ENCODE assay signal across 21 cellular contexts in genomic region chr5:53256746-53257145, GRCh38.
A peak's percentile ranks its signal among the peaks of the same experiment; 100 is the strongest.
DNase-seq lines count a peak whose midpoint lies in the region; ATAC-seq, FAIRE-seq and TF ChIP-seq lines count a peak whose summit lies in the region.
"Had no signal": no experiment of that assay in that cellular context is flagged by ENCODE, and none has a peak within 500 bp of the region (broad histone marks: within the 10 kb centered on the region; RNA-seq: fewer than 3 reads in every experiment).

No MANE protein-coding gene starts in this region.

- peaks cover 2 to 7% of the 10 kb centered on the region in 2 donors for H3K27me3 Mint-ChIP-seq in CD8-positive, alpha-beta memory T cell
- H3K27me3 Mint-ChIP-seq: type B pancreatic cell had no signal

- TF ChIP-seq RAD21 in K562 (CRISPR knock-in tag; conservative IDR thresholded peaks at IDR 0.05 in 1 of 2, IDR thresholded peaks at IDR 0.05 in 1 of 2): no peak

- H3K36me3 ChIP-seq in K562 (ENCODE audit: control insufficient read depth, insufficient read depth, low read length) (no peaks in the 10 kb centered on the region), right atrium auricular region (no peaks in the 10 kb centered on the region)
- H3K36me3 ChIP-seq in CD8-positive, alpha-beta memory T cell (ENCODE audit: insufficient read depth, low read length): no peaks in the 10 kb centered on the region

- H3K27ac Mint-ChIP-seq in CD8-positive, alpha-beta memory T cell: no peak overlapping the region
- H3K27ac Mint-ChIP-seq: activated T-helper 17 cell treated with anti-CD3 and anti-CD28 coated beads, Interleukin-2, amount 50 U/mL, for 72 hours; CD4-positive, alpha-beta memory T cell; endodermal cell; stimulated activated naive CD8-positive, alpha-beta T cell treated with anti-CD3 and anti-CD28 coated beads, Interleukin-15, amount 100 ng/mL, for 72 hours; type B pancreatic cell had no signal

- H3K4me1 Mint-ChIP-seq in CD8-positive, alpha-beta memory T cell: peaks cover 0 to 13% (median 4%) of the 10 kb centered on the region in 3 donors
- H3K4me1 Mint-ChIP-seq: activated T-helper 17 cell treated with anti-CD3 and anti-CD28 coated beads, Interleukin-2, amount 50 U/mL, for 72 hours; stimulated activated naive CD8-positive, alpha-beta T cell treated with anti-CD3 and anti-CD28 coated beads, Interleukin-15, amount 100 ng/mL, for 72 hours had no signal

- 4% methylated on average over 5 of the region's 5 CpGs for WGBS in K562 (ENCODE audit: insufficient coverage, low coverage, missing lambda C conversion rate)

- intact Hi-C loops in K562 (cut with micrococcal nuclease): no loop called here

- H3K9ac ChIP-seq in K562 (ENCODE audit: insufficient read depth in 1 of 2, low read depth in 2 of 2, low read length in 2 of 2): no peak overlapping the region

- H3K4me1 ChIP-seq in K562 (replicated peaks in 1 of 2; ENCODE audit: control insufficient read depth in 2 of 2, insufficient read depth in 2 of 2, low read length in 2 of 2): no peaks in the 10 kb centered on the region
- no peaks in the 10 kb centered on the region for H3K4me1 ChIP-seq in right atrium auricular region
- H3K4me1 ChIP-seq in CD8-positive, alpha-beta memory T cell (ENCODE audit: insufficient read depth, low read length): no peaks in the 10 kb centered on the region

- H3K9me3 ChIP-seq in K562 (replicated peaks; ENCODE audit: control insufficient read depth, insufficient read depth, low read depth, low read length) (no peaks in the 10 kb centered on the region), right atrium auricular region (no peaks in the 10 kb centered on the region)
- no peaks in the 10 kb centered on the region for H3K9me3 ChIP-seq in CD8-positive, alpha-beta memory T cell (ENCODE audit: low read length)
- H3K9me3 ChIP-seq: mucosa of descending colon had no signal

- no peaks in the 10 kb centered on the region for H3K79me2 ChIP-seq in K562 (ENCODE audit: control insufficient read depth, insufficient read depth, low read length)

- ATAC-seq in K562 (no peak), HG03565 (IDR thresholded peaks at IDR 0.05; ENCODE audit: unreplicated experiment) (no peak), GM21526 (IDR thresholded peaks at IDR 0.05; ENCODE audit: low FRiP score, unreplicated experiment) (no peak)
- ATAC-seq: activated T-helper 17 cell treated with anti-CD3 and anti-CD28 coated beads, Interleukin-2, amount 50 U/mL, for 72 hours; mucosa of descending colon; stimulated activated naive CD8-positive, alpha-beta T cell treated with anti-CD3 and anti-CD28 coated beads, Interleukin-15, amount 100 ng/mL, for 72 hours had no signal

- TF ChIP-seq POLR2A in K562 (conservative IDR thresholded peaks at IDR 0.05): no peak

- BruUV-seq in K562 (replicated peaks; lab: Mats Ljungman, UMichigan): no TSS peak

- TF ChIP-seq EP300 in K562 (IDR thresholded peaks at IDR 0.05; ENCODE audit: low read length): no peak

- H4K20me1 ChIP-seq in K562 (replicated peaks; ENCODE audit: control insufficient read depth, insufficient read depth, low read length): no peaks in the 10 kb centered on the region

- CTCF ChIA-PET in K562 (lab: Yijun Ruan, JAX; ENCODE audit: low intra/inter-chr PET ratio): no interaction called here
- CTCF ChIA-PET in CD8-positive, alpha-beta memory T cell (lab: Charles Lee): no interaction called here

- H3K36me3 Mint-ChIP-seq in CD8-positive, alpha-beta memory T cell: no peaks in the 10 kb centered on the region
- H3K36me3 Mint-ChIP-seq: CD4-positive, alpha-beta memory T cell; type B pancreatic cell had no signal

- peak; percentile 52 for FAIRE-seq in K562 (lab: Jason Lieb, UNC)
- FAIRE-seq: colon, GM18507 had no signal

- H2AFZ ChIP-seq in K562 (ENCODE audit: low read depth, low read length): no peak overlapping the region

- DNase-seq in AG20443 (ENCODE audit: low spot score) (peak; percentile 27), M059J (ENCODE audit: low read depth) (peak; percentile 82), K562 (ENCODE audit: extremely low read depth in 1 of 4, low spot score in 3 of 4) (peak in 2 of 4 experiments; percentile 11 to 18), right atrium auricular region (ENCODE audit: low spot score) (peak; percentile 59), AG08396 (ENCODE audit: low spot score) (no peak)
- no peak for DNase-seq in CD8-positive, alpha-beta memory T cell
- DNase-seq: CD4-positive, alpha-beta memory T cell; DMS53; endodermal cell; Karpas-422; mucosa of descending colon; NCI-H1105 treated with DMSO at 0.1 percent for 48 hours; NCI-H748 treated with DMSO at 0.1 percent for 48 hours; OCI-M1; stimulated activated naive CD8-positive, alpha-beta T cell treated with anti-CD3 and anti-CD28 coated beads, Interleukin-15, amount 100 ng/mL, for 72 hours had no signal

- H3K27me3 ChIP-seq in K562 (ENCODE audit: control insufficient read depth in 2 of 2, insufficient read depth in 2 of 2, low read length in 2 of 2) (no peaks in the 10 kb centered on the region), right atrium auricular region (no peaks in the 10 kb centered on the region)
- H3K27me3 ChIP-seq in CD8-positive, alpha-beta memory T cell (ENCODE audit: insufficient read depth, low read length, poor library complexity, severe bottlenecking): no peaks in the 10 kb centered on the region

- H3K4me3 Mint-ChIP-seq in CD8-positive, alpha-beta memory T cell: no peak overlapping the region
- H3K4me3 Mint-ChIP-seq: activated T-helper 17 cell treated with anti-CD3 and anti-CD28 coated beads, Interleukin-2, amount 50 U/mL, for 72 hours; CD4-positive, alpha-beta memory T cell; endodermal cell; stimulated activated naive CD8-positive, alpha-beta T cell treated with anti-CD3 and anti-CD28 coated beads, Interleukin-15, amount 100 ng/mL, for 72 hours; type B pancreatic cell had no signal

- POLR2A ChIA-PET in K562 (lab: Yijun Ruan, JAX): no interaction called here
- POLR2A ChIA-PET in CD8-positive, alpha-beta memory T cell (lab: Charles Lee): no interaction called here

- in situ Hi-C loops in K562 (cut with MboI): no loop called here

- no peak overlapping the region for H3K27ac ChIP-seq in K562 (ENCODE audit: extremely low read depth, low read depth, low read length)
- H3K27ac ChIP-seq in right atrium auricular region: no peak overlapping the region
- H3K27ac ChIP-seq in CD8-positive, alpha-beta memory T cell (ENCODE audit: low read depth, low read length): no peak overlapping the region

- no peak overlapping the region for H3K4me2 ChIP-seq in K562 (ENCODE audit: insufficient read depth, low read length)

- no peaks in the 10 kb centered on the region for H3K9me3 Mint-ChIP-seq in CD8-positive, alpha-beta memory T cell
- H3K9me3 Mint-ChIP-seq: activated T-helper 17 cell treated with anti-CD3 and anti-CD28 coated beads, Interleukin-2, amount 50 U/mL, for 72 hours; endodermal cell; stimulated activated naive CD8-positive, alpha-beta T cell treated with anti-CD3 and anti-CD28 coated beads, Interleukin-15, amount 100 ng/mL, for 72 hours had no signal

- H3K9me1 ChIP-seq in K562 (ENCODE audit: control insufficient read depth, insufficient read depth, low read length): no peaks in the 10 kb centered on the region

- no peak overlapping the region for H3K4me3 ChIP-seq in K562
- no peak overlapping the region for H3K4me3 ChIP-seq in right atrium auricular region
- H3K4me3 ChIP-seq in CD8-positive, alpha-beta memory T cell (ENCODE audit: low read length): no peak overlapping the region
- H3K4me3 ChIP-seq: mucosa of descending colon had no signal

- TF ChIP-seq CTCF in K562 (IDR thresholded peaks at IDR 0.05 in 2 of 3, conservative IDR thresholded peaks at IDR 0.05 in 1 of 3; ENCODE audit: insufficient read depth in 2 of 3, low read depth in 1 of 3, low read length in 3 of 3) (no peak), right atrium auricular region (IDR thresholded peaks at IDR 0.05) (no peak)

TF ChIP-seq in K562, 482 proteins besides CTCF, POLR2A, EP300 and RAD21 (continues in another document):
- TF ChIP-seq CHD4 (IDR thresholded peaks at IDR 0.05; ENCODE audit: insufficient read depth, insufficient replicate concordance, low read depth, low read length, poor library complexity, severe bottlenecking) (no peak), JUND (IDR thresholded peaks at IDR 0.05; ENCODE audit: borderline replicate concordance, low read depth, low read length) (0 out of 2 replicates have a peak, but pooled peaks have one; percentile 5), JUND (tag; IDR thresholded peaks at IDR 0.05; ENCODE audit: borderline replicate concordance, low read depth, low read length) (no peak; the same call in 2 of the 3 replicates), FOSL1 (tag; conservative IDR thresholded peaks at IDR 0.05) (peak; percentile 46; the same call in 1 of the 2 replicates), BDP1 (IDR thresholded peaks at IDR 0.05; ENCODE audit: insufficient read depth, insufficient read length) (no peak), ZNF764 (CRISPR knock-in tag; IDR thresholded peaks at IDR 0.05; ENCODE audit: low read depth) (no peak), SOX6 (IDR thresholded peaks at IDR 0.05) (no peak), ZNF77 (CRISPR knock-in tag; IDR thresholded peaks at IDR 0.05) (no peak), NFE2 (IDR thresholded peaks at IDR 0.05; ENCODE audit: low read depth) (no peak), ZNF507 (tag; conservative IDR thresholded peaks at IDR 0.05) (no peak), AFF4 (CRISPR knock-in tag; IDR thresholded peaks at IDR 0.05) (no peak)

Comparison
In these comparisons a context has a peak if more than half of its experiments do, and no peak if none do; other contexts are left out.
1. DNase-seq: peak in AG20443 (single experiment), M059J (single experiment) and right atrium auricular region (single experiment); none in CD8-positive, alpha-beta memory T cell (0 of 5) and AG08396 (single experiment).